2 cellular contexts compared by ENCODE assay signal in genomic region chr21:45266518-45267389, GRCh38.
TF ChIP-seq lines count a peak whose summit lies in the region.

No MANE protein-coding gene starts in this region.

TF ChIP-seq in HepG2, 621 proteins besides CTCF, POLR2A, EP300 and RAD21:
- TF ChIP-seq ZBTB39 (CRISPR knock-in tag; IDR thresholded peaks at IDR 0.05) = no peak
- TF ChIP-seq TOE1 (CRISPR knock-in tag; IDR thresholded peaks at IDR 0.05) = no peak
- TF ChIP-seq SNAPC5 (CRISPR knock-in tag; IDR thresholded peaks at IDR 0.05; ENCODE audit: borderline replicate concordance) = no peak

TF ChIP-seq in GM12891, 5 proteins besides CTCF, POLR2A, EP300 and RAD21:
- TF ChIP-seq TAF1 (IDR thresholded peaks at IDR 0.05; ENCODE audit: low read depth, low read length) (no peak), POLR2AphosphoS5 (IDR thresholded peaks at IDR 0.05; ENCODE audit: low read depth, low read length) (no peak), PAX5 (IDR thresholded peaks at IDR 0.05; ENCODE audit: insufficient read depth, low read length, severe bottlenecking) (no peak), SPI1 (IDR thresholded peaks at IDR 0.05; ENCODE audit: low read depth, low read length) (no peak), POU2F2 (IDR thresholded peaks at IDR 0.05; ENCODE audit: low read depth, low read length) (no peak)
